Comparison of ENCODE assay signal across 1 cellular context in genomic region chr20:37336369-37337207, GRCh38.
TF ChIP-seq lines count a peak whose summit lies in the region.

No MANE protein-coding gene starts in this region.

TF ChIP-seq in HepG2, 621 proteins besides CTCF, POLR2A, EP300 and RAD21 (continued from another document and continues in another):
- TF ChIP-seq, protein P1, sequence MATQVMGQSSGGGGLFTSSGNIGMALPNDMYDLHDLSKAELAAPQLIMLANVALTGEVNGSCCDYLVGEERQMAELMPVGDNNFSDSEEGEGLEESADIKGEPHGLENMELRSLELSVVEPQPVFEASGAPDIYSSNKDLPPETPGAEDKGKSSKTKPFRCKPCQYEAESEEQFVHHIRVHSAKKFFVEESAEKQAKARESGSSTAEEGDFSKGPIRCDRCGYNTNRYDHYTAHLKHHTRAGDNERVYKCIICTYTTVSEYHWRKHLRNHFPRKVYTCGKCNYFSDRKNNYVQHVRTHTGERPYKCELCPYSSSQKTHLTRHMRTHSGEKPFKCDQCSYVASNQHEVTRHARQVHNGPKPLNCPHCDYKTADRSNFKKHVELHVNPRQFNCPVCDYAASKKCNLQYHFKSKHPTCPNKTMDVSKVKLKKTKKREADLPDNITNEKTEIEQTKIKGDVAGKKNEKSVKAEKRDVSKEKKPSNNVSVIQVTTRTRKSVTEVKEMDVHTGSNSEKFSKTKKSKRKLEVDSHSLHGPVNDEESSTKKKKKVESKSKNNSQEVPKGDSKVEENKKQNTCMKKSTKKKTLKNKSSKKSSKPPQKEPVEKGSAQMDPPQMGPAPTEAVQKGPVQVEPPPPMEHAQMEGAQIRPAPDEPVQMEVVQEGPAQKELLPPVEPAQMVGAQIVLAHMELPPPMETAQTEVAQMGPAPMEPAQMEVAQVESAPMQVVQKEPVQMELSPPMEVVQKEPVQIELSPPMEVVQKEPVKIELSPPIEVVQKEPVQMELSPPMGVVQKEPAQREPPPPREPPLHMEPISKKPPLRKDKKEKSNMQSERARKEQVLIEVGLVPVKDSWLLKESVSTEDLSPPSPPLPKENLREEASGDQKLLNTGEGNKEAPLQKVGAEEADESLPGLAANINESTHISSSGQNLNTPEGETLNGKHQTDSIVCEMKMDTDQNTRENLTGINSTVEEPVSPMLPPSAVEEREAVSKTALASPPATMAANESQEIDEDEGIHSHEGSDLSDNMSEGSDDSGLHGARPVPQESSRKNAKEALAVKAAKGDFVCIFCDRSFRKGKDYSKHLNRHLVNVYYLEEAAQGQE (IDR thresholded peaks at IDR 0.05; ENCODE audit: borderline replicate concordance in 1 of 2, low read depth in 1 of 2, low read length in 2 of 2): no peak
- TF ChIP-seq FOSL2 (CRISPR knock-in tag; IDR thresholded peaks at IDR 0.05): no peak
- TF ChIP-seq ZNF441 (CRISPR knock-in tag; IDR thresholded peaks at IDR 0.05; ENCODE audit: borderline replicate concordance): no peak
- TF ChIP-seq ZNF772 (CRISPR knock-in tag; IDR thresholded peaks at IDR 0.05): no peak
- TF ChIP-seq ZNF724P (CRISPR knock-in tag; IDR thresholded peaks at IDR 0.05; ENCODE audit: borderline replicate concordance): peak; percentile 54; the same call in 1 of the 2 replicates
- TF ChIP-seq MTF1 (CRISPR knock-in tag; IDR thresholded peaks at IDR 0.05): no peak
- 0 out of 2 replicates have a peak, but pooled peaks have one; percentile 6 for TF ChIP-seq DNMT3B (CRISPR knock-in tag; conservative IDR thresholded peaks at IDR 0.05)
- TF ChIP-seq RXRB (CRISPR knock-in tag; IDR thresholded peaks at IDR 0.05; ENCODE audit: borderline replicate concordance): no peak
- TF ChIP-seq, protein P2, sequence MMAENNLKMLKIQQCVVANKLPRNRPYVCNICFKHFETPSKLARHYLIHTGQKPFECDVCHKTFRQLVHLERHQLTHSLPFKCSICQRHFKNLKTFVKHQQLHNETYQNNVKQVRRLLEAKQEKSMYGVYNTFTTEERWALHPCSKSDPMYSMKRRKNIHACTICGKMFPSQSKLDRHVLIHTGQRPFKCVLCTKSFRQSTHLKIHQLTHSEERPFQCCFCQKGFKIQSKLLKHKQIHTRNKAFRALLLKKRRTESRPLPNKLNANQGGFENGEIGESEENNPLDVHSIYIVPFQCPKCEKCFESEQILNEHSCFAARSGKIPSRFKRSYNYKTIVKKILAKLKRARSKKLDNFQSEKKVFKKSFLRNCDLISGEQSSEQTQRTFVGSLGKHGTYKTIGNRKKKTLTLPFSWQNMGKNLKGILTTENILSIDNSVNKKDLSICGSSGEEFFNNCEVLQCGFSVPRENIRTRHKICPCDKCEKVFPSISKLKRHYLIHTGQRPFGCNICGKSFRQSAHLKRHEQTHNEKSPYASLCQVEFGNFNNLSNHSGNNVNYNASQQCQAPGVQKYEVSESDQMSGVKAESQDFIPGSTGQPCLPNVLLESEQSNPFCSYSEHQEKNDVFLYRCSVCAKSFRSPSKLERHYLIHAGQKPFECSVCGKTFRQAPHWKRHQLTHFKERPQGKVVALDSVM (CRISPR knock-in tag; IDR thresholded peaks at IDR 0.05): peak; percentile 79; the same call in 1 of the 2 replicates
- peak; percentile 61; the same call in 1 of the 2 replicates for TF ChIP-seq ZNF274 (CRISPR knock-in tag; IDR thresholded peaks at IDR 0.05)
- TF ChIP-seq, protein P3, sequence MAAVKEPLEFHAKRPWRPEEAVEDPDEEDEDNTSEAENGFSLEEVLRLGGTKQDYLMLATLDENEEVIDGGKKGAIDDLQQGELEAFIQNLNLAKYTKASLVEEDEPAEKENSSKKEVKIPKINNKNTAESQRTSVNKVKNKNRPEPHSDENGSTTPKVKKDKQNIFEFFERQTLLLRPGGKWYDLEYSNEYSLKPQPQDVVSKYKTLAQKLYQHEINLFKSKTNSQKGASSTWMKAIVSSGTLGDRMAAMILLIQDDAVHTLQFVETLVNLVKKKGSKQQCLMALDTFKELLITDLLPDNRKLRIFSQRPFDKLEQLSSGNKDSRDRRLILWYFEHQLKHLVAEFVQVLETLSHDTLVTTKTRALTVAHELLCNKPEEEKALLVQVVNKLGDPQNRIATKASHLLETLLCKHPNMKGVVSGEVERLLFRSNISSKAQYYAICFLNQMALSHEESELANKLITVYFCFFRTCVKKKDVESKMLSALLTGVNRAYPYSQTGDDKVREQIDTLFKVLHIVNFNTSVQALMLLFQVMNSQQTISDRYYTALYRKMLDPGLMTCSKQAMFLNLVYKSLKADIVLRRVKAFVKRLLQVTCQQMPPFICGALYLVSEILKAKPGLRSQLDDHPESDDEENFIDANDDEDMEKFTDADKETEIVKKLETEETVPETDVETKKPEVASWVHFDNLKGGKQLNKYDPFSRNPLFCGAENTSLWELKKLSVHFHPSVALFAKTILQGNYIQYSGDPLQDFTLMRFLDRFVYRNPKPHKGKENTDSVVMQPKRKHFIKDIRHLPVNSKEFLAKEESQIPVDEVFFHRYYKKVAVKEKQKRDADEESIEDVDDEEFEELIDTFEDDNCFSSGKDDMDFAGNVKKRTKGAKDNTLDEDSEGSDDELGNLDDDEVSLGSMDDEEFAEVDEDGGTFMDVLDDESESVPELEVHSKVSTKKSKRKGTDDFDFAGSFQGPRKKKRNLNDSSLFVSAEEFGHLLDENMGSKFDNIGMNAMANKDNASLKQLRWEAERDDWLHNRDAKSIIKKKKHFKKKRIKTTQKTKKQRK (IDR thresholded peaks at IDR 0.05; ENCODE audit: low read length): no peak
- TF ChIP-seq HIC2 (CRISPR knock-in tag; IDR thresholded peaks at IDR 0.05; ENCODE audit: low read depth): no peak
- 0 out of 2 replicates have a peak, but pooled peaks have one; percentile 22 for TF ChIP-seq HDAC1 (CRISPR knock-in tag; IDR thresholded peaks at IDR 0.05)
- TF ChIP-seq, protein P4, sequence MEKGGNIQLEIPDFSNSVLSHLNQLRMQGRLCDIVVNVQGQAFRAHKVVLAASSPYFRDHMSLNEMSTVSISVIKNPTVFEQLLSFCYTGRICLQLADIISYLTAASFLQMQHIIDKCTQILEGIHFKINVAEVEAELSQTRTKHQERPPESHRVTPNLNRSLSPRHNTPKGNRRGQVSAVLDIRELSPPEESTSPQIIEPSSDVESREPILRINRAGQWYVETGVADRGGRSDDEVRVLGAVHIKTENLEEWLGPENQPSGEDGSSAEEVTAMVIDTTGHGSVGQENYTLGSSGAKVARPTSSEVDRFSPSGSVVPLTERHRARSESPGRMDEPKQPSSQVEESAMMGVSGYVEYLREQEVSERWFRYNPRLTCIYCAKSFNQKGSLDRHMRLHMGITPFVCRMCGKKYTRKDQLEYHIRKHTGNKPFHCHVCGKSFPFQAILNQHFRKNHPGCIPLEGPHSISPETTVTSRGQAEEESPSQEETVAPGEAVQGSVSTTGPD (CRISPR knock-in tag; IDR thresholded peaks at IDR 0.05): peak; percentile 54; the same call in 1 of the 2 replicates
- no peak for TF ChIP-seq NR2F6 (IDR thresholded peaks at IDR 0.05)
- TF ChIP-seq NR2F6 (CRISPR knock-in tag; IDR thresholded peaks at IDR 0.05): no peak
- no peak for TF ChIP-seq ZNF672 (CRISPR knock-in tag; IDR thresholded peaks at IDR 0.05)
- TF ChIP-seq ZNF333 (CRISPR knock-in tag; IDR thresholded peaks at IDR 0.05; ENCODE audit: borderline replicate concordance): no peak
- peak; percentile 98 for TF ChIP-seq TGIF2 (CRISPR knock-in tag; IDR thresholded peaks at IDR 0.05)
- no peak; the same call in 1 of the 2 replicates for TF ChIP-seq ZNF296 (CRISPR knock-in tag; conservative IDR thresholded peaks at IDR 0.05)
- TF ChIP-seq ISL2 (CRISPR knock-in tag; IDR thresholded peaks at IDR 0.05): 0 out of 2 replicates have a peak, but pooled peaks have one; percentile 24
- no peak for TF ChIP-seq SOX13 (IDR thresholded peaks at IDR 0.05)
- TF ChIP-seq SOX13 (CRISPR knock-in tag; conservative IDR thresholded peaks at IDR 0.05 in 1 of 2, IDR thresholded peaks at IDR 0.05 in 1 of 2): no peak
- no peak for TF ChIP-seq HOXD1 (CRISPR knock-in tag; IDR thresholded peaks at IDR 0.05)
- TF ChIP-seq SRSF1 (optimal IDR thresholded peaks at IDR 0.05; ENCODE audit: low read depth, low read length): peak; percentile 53
- peak; percentile 29; the same call in 1 of the 2 replicates for TF ChIP-seq NPAS2 (CRISPR knock-in tag; IDR thresholded peaks at IDR 0.05; ENCODE audit: borderline replicate concordance)
- TF ChIP-seq, protein P5, sequence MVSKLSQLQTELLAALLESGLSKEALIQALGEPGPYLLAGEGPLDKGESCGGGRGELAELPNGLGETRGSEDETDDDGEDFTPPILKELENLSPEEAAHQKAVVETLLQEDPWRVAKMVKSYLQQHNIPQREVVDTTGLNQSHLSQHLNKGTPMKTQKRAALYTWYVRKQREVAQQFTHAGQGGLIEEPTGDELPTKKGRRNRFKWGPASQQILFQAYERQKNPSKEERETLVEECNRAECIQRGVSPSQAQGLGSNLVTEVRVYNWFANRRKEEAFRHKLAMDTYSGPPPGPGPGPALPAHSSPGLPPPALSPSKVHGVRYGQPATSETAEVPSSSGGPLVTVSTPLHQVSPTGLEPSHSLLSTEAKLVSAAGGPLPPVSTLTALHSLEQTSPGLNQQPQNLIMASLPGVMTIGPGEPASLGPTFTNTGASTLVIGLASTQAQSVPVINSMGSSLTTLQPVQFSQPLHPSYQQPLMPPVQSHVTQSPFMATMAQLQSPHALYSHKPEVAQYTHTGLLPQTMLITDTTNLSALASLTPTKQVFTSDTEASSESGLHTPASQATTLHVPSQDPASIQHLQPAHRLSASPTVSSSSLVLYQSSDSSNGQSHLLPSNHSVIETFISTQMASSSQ (IDR thresholded peaks at IDR 0.05; ENCODE audit: low read depth): no peak
- TF ChIP-seq, protein P5 (CRISPR knock-in tag; IDR thresholded peaks at IDR 0.05; ENCODE audit: borderline replicate concordance): peak; percentile 22; the same call in 1 of the 2 replicates
- TF ChIP-seq PCBP2 (optimal IDR thresholded peaks at IDR 0.05; ENCODE audit: low read depth, low read length, poor library complexity, severe bottlenecking): no peak
- no peak for TF ChIP-seq ZNF232 (CRISPR knock-in tag; IDR thresholded peaks at IDR 0.05; ENCODE audit: borderline replicate concordance)
- TF ChIP-seq, protein P6, sequence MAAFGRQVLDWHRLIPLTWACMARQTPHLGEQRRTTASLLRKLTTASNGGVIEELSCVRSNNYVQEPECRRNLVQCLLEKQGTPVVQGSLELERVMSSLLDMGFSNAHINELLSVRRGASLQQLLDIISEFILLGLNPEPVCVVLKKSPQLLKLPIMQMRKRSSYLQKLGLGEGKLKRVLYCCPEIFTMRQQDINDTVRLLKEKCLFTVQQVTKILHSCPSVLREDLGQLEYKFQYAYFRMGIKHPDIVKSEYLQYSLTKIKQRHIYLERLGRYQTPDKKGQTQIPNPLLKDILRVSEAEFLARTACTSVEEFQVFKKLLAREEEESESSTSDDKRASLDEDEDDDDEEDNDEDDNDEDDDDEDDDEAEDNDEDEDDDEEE (CRISPR knock-in tag; IDR thresholded peaks at IDR 0.05): no peak
- TF ChIP-seq PTBP1 (IDR thresholded peaks at IDR 0.05; ENCODE audit: low read depth, low read length, poor library complexity, severe bottlenecking): no peak
- TF ChIP-seq GFI1 (CRISPR knock-in tag; IDR thresholded peaks at IDR 0.05; ENCODE audit: borderline replicate concordance): no peak
- TF ChIP-seq ZBTB7A (CRISPR knock-in tag; IDR thresholded peaks at IDR 0.05): no peak; the same call in 1 of the 2 replicates
- TF ChIP-seq HNRNPK (IDR thresholded peaks at IDR 0.05; ENCODE audit: low read depth, low read length, poor library complexity, severe bottlenecking): no peak
- TF ChIP-seq PHF20 (CRISPR knock-in tag; IDR thresholded peaks at IDR 0.05): no peak
- TF ChIP-seq KLF6 (CRISPR knock-in tag; IDR thresholded peaks at IDR 0.05): no peak
- no peak for TF ChIP-seq ARID5B (CRISPR knock-in tag; IDR thresholded peaks at IDR 0.05)
- TF ChIP-seq SNAPC2 (CRISPR knock-in tag; IDR thresholded peaks at IDR 0.05): 0 out of 2 replicates have a peak, but pooled peaks have one; percentile 1
- TF ChIP-seq ZNF317 (CRISPR knock-in tag; IDR thresholded peaks at IDR 0.05): no peak
